In genomic region chr4:87363552-87363951, GRCh38 we compare ENCODE assay signal across 12 cellular contexts.
"Had no signal": no experiment of that assay in that cellular context is flagged by ENCODE, and none has a peak within 500 bp of the region (broad histone marks: within the 10 kb centered on the region; RNA-seq: fewer than 3 reads in every experiment).

No MANE protein-coding gene starts in this region.

- FAIRE-seq: islet of Langerhans had no signal

- H3K9me3 ChIP-seq: ovary had no signal

- H3K27ac ChIP-seq: brain microvascular endothelial cell, epithelial cell of prostate, ovary had no signal

- H3K4me3 ChIP-seq: ovary had no signal

- DNase-seq: activated naive CD4-positive, alpha-beta T cell treated with Interleukin-2 at 50 U/mL for 16 hours; activated T-cell treated with anti-CD3 and anti-CD28 coated beads for 4 hours; anterior cingulate cortex; brain microvascular endothelial cell; effector memory CD8-positive, alpha-beta T cell; naive B cell; ovary; T-helper 2 cell had no signal

- H3K36me3 ChIP-seq: ovary had no signal

- ATAC-seq: activated T-helper 17 cell treated with anti-CD3 and anti-CD28 coated beads, Interleukin-2, amount 50 U/mL, for 72 hours; effector memory CD8-positive, alpha-beta T cell; stimulated activated effector memory CD8-positive, alpha-beta T cell treated with anti-CD3 and anti-CD28 coated beads, Interleukin-12 subunit alpha, Interleukin-12 subunit beta, amount 100 ng/mL, for 72 hours had no signal

- H3K27me3 ChIP-seq: brain microvascular endothelial cell, ovary had no signal
